In genomic region chr5:82817897-82818676, GRCh38 we compare ENCODE assay signal across 22 cellular contexts.
A peak's percentile ranks its signal among the peaks of the same experiment; 100 is the strongest.
DNase-seq lines count a peak whose midpoint lies in the region; ATAC-seq and FAIRE-seq lines count a peak whose summit lies in the region.
"Had no signal": no experiment of that assay in that cellular context is flagged by ENCODE, and none has a peak within 500 bp of the region (broad histone marks: within the 10 kb centered on the region; RNA-seq: fewer than 3 reads in every experiment).

No MANE protein-coding gene starts in this region.

- peak; percentile 35 for FAIRE-seq in GM19239 (lab: Jason Lieb, UNC)
- FAIRE-seq in frontal cortex (lab: Jason Lieb, UNC) = no peak
- FAIRE-seq: A204.1, H54 had no signal

- peaks cover 7% of the 10 kb centered on the region for H3K4me1 ChIP-seq in Karpas-422 (ENCODE audit: low read length)
- H3K4me1 ChIP-seq: Caco-2, Peyer's patch had no signal

- no peak overlapping the region for H2AFZ ChIP-seq in Karpas-422 (ENCODE audit: low read length)

- ATAC-seq in activated naive CD4-positive, alpha-beta T cell treated with anti-CD3 and anti-CD28 coated beads, Interleukin-2, amount 50 U/mL, for 72 hours = peak; percentile 14 to 73
- peak; percentile 32 for ATAC-seq in HG03442 (IDR thresholded peaks at IDR 0.05; ENCODE audit: unreplicated experiment)
- ATAC-seq in stimulated activated naive CD8-positive, alpha-beta T cell treated with anti-CD3 and anti-CD28 coated beads, Interleukin-15, amount 100 ng/mL, for 72 hours = peak; percentile 88
- ATAC-seq: SK-N-SH treated with all-trans-retinoic acid at 6 μM for 48 hours had no signal

- H3K27me3 ChIP-seq in Karpas-422 (ENCODE audit: low read length) = no peaks in the 10 kb centered on the region
- H3K27me3 ChIP-seq: Peyer's patch had no signal

- no peaks in the 10 kb centered on the region for H3K36me3 Mint-ChIP-seq in activated naive CD4-positive, alpha-beta T cell treated with anti-CD3 and anti-CD28 coated beads, Interleukin-2, amount 50 U/mL, for 72 hours
- H3K36me3 Mint-ChIP-seq: CD14-positive monocyte had no signal

- no peaks in the 10 kb centered on the region for H3K79me2 ChIP-seq in Karpas-422 (ENCODE audit: low read length)

- H3K9me3 Mint-ChIP-seq in activated naive CD4-positive, alpha-beta T cell treated with anti-CD3 and anti-CD28 coated beads, Interleukin-2, amount 50 U/mL, for 72 hours = no peaks in the 10 kb centered on the region
- H3K9me3 Mint-ChIP-seq in stimulated activated naive CD8-positive, alpha-beta T cell treated with anti-CD3 and anti-CD28 coated beads, Interleukin-15, amount 100 ng/mL, for 72 hours = peaks cover 0 to 4% of the 10 kb centered on the region in 2 donors

- no peak overlapping the region for H3K27ac ChIP-seq in Karpas-422 (ENCODE audit: low read length)
- H3K27ac ChIP-seq: Peyer's patch had no signal

- H3K4me2 ChIP-seq in Karpas-422 (ENCODE audit: low read depth, low read length, poor library complexity, severe bottlenecking) = no peak overlapping the region

- H3K9ac ChIP-seq in Karpas-422 (ENCODE audit: low read length) = no peak overlapping the region

- H3K4me3 ChIP-seq in Karpas-422 (ENCODE audit: low read length) = no peak overlapping the region
- H3K4me3 ChIP-seq: Peyer's patch had no signal

- no peaks in the 10 kb centered on the region for H3K36me3 ChIP-seq in Karpas-422 (ENCODE audit: insufficient read depth, low read length)
- H3K36me3 ChIP-seq: Peyer's patch had no signal

- H3K27ac Mint-ChIP-seq in activated naive CD4-positive, alpha-beta T cell treated with anti-CD3 and anti-CD28 coated beads, Interleukin-2, amount 50 U/mL, for 72 hours = no peak overlapping the region
- peak overlapping the region in 1 of 2 donors; percentile 26 for H3K27ac Mint-ChIP-seq in stimulated activated naive CD8-positive, alpha-beta T cell treated with anti-CD3 and anti-CD28 coated beads, Interleukin-15, amount 100 ng/mL, for 72 hours
- H3K27ac Mint-ChIP-seq: CD14-positive monocyte had no signal

- no peaks in the 10 kb centered on the region for H4K20me1 ChIP-seq in Karpas-422 (ENCODE audit: insufficient read depth, low read depth, low read length)

- DNase-seq in activated naive CD4-positive, alpha-beta T cell treated with anti-CD3 and anti-CD28 coated beads, Interleukin-2, amount 50 U/mL, for 72 hours (ENCODE audit: low spot score in 2 of 2) = no peak
- no peak for DNase-seq in activated naive CD4-positive, alpha-beta T cell treated with Interleukin-2 at 50 U/mL for 16 hours
- DNase-seq in GM19239 (ENCODE audit: insufficient read length, low spot score) (no peak), NCI-H510A (lab: John Stamatoyannopoulos, UW) (no peak), Karpas-422 (no peak), frontal cortex (ENCODE audit: low spot score in 2 of 2) (no peak)
- DNase-seq in stimulated activated naive CD8-positive, alpha-beta T cell treated with anti-CD3 and anti-CD28 coated beads, Interleukin-15, amount 100 ng/mL, for 72 hours = peak in 1 of 2 donors; percentile 14
- DNase-seq: Caco-2, DMS53, MM.1S, NCI-H1105 treated with DMSO at 0.1 percent for 48 hours, NCI-H187, NCI-H2171, NCI-H446 treated with DMSO at 0.1 percent for 48 hours, NCI-H82, Peyer's patch, Right ventricle myocardium superior had no signal

- peak overlapping the region in 1 of 2 donors; percentile 3 for H3K4me3 Mint-ChIP-seq in stimulated activated naive CD8-positive, alpha-beta T cell treated with anti-CD3 and anti-CD28 coated beads, Interleukin-15, amount 100 ng/mL, for 72 hours
- H3K4me3 Mint-ChIP-seq: CD14-positive monocyte had no signal

- 0 out of 2 replicates have a peak, but pooled peaks cover 3% of the 10 kb centered on the region for H3K9me2 ChIP-seq in Karpas-422 (replicated peaks; ENCODE audit: insufficient read depth, low read length)

- H3K27me3 Mint-ChIP-seq in stimulated activated naive CD8-positive, alpha-beta T cell treated with anti-CD3 and anti-CD28 coated beads, Interleukin-15, amount 100 ng/mL, for 72 hours = no peaks in the 10 kb centered on the region

- peaks cover 14% of the 10 kb centered on the region for H3K4me1 Mint-ChIP-seq in stimulated activated naive CD8-positive, alpha-beta T cell treated with anti-CD3 and anti-CD28 coated beads, Interleukin-15, amount 100 ng/mL, for 72 hours

- H3K9me3 ChIP-seq in Karpas-422 (ENCODE audit: low read length) = no peaks in the 10 kb centered on the region
- H3K9me3 ChIP-seq: Caco-2, Peyer's patch had no signal

Comparison
In these comparisons a context has a peak if more than half of its experiments do, and no peak if none do; other contexts are left out.
1. ATAC-seq: peak in every context shown above with its lines; median percentile 88 in stimulated activated naive CD8-positive, alpha-beta T cell treated with anti-CD3 and anti-CD28 coated beads, Interleukin-15, amount 100 ng/mL, for 72 hours; 44 in activated naive CD4-positive, alpha-beta T cell treated with anti-CD3 and anti-CD28 coated beads, Interleukin-2, amount 50 U/mL, for 72 hours; 32 in HG03442.